8 cellular contexts compared by ENCODE assay signal in the genomic region with DNA sequence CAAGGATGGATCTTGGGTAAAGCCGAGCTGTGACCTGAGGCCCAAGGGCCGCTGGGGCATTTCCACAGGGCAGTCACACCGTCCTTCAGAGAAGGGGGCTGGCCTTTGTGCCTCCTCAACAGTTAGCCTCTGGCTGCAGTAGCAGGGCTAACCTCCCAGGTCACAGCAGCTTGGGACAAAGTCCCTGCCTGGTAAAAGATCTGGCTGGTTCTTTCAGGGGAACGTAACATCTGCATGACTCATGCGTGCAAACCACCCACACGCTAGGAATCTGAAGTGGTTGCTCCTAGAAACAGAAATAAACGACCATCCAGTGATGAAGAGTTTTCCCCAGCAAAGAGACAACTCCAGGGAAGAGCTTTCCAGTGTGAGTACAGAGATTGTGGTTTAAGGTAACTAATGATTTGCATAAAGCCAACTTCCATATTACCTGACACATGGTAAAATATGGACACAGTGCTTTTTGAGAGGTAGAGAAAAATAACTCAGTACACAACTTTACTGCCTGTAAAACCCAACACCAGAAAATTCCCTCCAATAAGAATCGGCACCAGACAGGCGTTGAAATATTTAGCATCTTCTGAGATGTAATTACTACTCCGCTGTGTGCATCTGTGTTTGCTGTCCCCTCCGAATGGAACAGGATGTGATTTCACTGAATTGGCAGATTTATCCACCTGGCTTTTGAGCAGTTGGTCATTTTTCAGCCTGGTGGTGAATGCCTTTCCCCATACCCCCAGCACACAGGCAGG.
A peak's percentile ranks its signal among the peaks of the same experiment; 100 is the strongest.
DNase-seq lines count a peak whose midpoint lies in the region; ATAC-seq, FAIRE-seq and TF ChIP-seq lines count a peak whose summit lies in the region.

No MANE protein-coding gene starts in this region.

- H3K4me2 ChIP-seq in GM12878 (ENCODE audit: control insufficient read depth, insufficient read depth) = peak overlapping the region; percentile 24

- TF ChIP-seq POLR2A in GM12878 (IDR thresholded peaks at IDR 0.05; ENCODE audit: low read depth, low read length) = no peak

- FAIRE-seq in GM12878 (lab: Jason Lieb, UNC) = peak; percentile 66

- H3K4me1 ChIP-seq in GM12878 (ENCODE audit: control insufficient read depth, insufficient read depth, low read length) = peaks cover 41% of the 10 kb centered on the region
- H3K4me1 ChIP-seq in tibial artery = peaks cover 0 to 37% (median 26%) of the 10 kb centered on the region in 4 donors

- peak overlapping the region; percentile 45 for H2AFZ ChIP-seq in GM12878 (ENCODE audit: control insufficient read depth, low read depth, low read length)

- POLR2A ChIA-PET in GM12878 (lab: Charles Lee) = interaction anchor here (0.5 to 2.2 kb wide), 4 partner anchors 11 to 120 kb away, joined by 3 to 7 read pairs (median 5); no protein-coding TSS in a partner anchor

- CTCF ChIA-PET in GM12878 (lab: Yijun Ruan, JAX) = interaction anchor here (1.4 kb wide), 3 partner anchors 24 to 101 kb away, joined by 3 read pairs; no protein-coding TSS in a partner anchor

- TF ChIP-seq CTCF in GM12865 (IDR thresholded peaks at IDR 0.05; ENCODE audit: insufficient read depth, low read depth, low read length, missing control alignments) = no peak
- TF ChIP-seq CTCF in GM12878 (IDR thresholded peaks at IDR 0.05 in 2 of 3, conservative IDR thresholded peaks at IDR 0.05 in 1 of 3; ENCODE audit: control insufficient read depth in 2 of 3, extremely low read depth in 1 of 3, insufficient read depth in 1 of 3, low read depth in 3 of 3, low read length in 3 of 3) = no peak
- TF ChIP-seq CTCF in tibial artery (IDR thresholded peaks at IDR 0.05) = no peak

- no peaks in the 10 kb centered on the region for H4K20me1 ChIP-seq in GM12878 (ENCODE audit: control insufficient read depth, insufficient read depth)

- DNase-seq in GM12865 (ENCODE audit: low read depth) (peak; percentile 64), NCI-H146 (lab: John Stamatoyannopoulos, UW) (peak; percentile 79), GM12878 (ENCODE audit: low read depth, low spot score) (no peak), kidney tubule cell (ENCODE audit: low spot score) (peak; percentile 97), tibial artery (peak; percentile 32 to 79), NCI-H128 (lab: John Stamatoyannopoulos, UW; ENCODE audit: unreplicated experiment) (no peak)

- RAD21 ChIA-PET in GM12878 (lab: Charles Lee; ENCODE audit: unreplicated experiment) = interaction anchor here (0.9 to 4.6 kb wide), 8 partner anchors 24 to 138 kb away, joined by 3 to 31 read pairs (median 5); partner anchors contain the start of gene ADRB1

- no TSS peak for BruUV-seq in GM12878 (replicated peaks; lab: Mats Ljungman, UMichigan)

- no peak for TF ChIP-seq EP300 in GM12878 (IDR thresholded peaks at IDR 0.05; ENCODE audit: borderline replicate concordance in 1 of 2, control insufficient read depth in 1 of 2, low read depth in 2 of 2, low read length in 2 of 2)

- SMC1A ChIA-PET in GM12878 (lab: Charles Lee; ENCODE audit: uncharacterized antibody, unreplicated experiment) = interaction anchor here (1.0 to 4.3 kb wide), 9 partner anchors 12 to 109 kb away, joined by 3 to 32 read pairs (median 4); no protein-coding TSS in a partner anchor

- H3K36me3 ChIP-seq in GM12878 (ENCODE audit: control insufficient read depth in 2 of 2, insufficient read depth in 2 of 2, low read length in 1 of 2) (no peaks in the 10 kb centered on the region), tibial artery (no peaks in the 10 kb centered on the region)

- intact Hi-C loops in GM12878 (cut with micrococcal nuclease; ENCODE audit: unreplicated experiment) (loop anchor here (2.0 kb wide), 1 partner anchor 66 kb away; no protein-coding TSS in a partner anchor), tibial artery (cut with DNase I; ENCODE audit: low total_unique reads) (no loop called here)

- TF ChIP-seq RAD21 in GM12878 (IDR thresholded peaks at IDR 0.05; ENCODE audit: insufficient read depth, low read depth, low read length) = no peak

- H3K9me3 ChIP-seq in GM12878 (replicated peaks; ENCODE audit: control insufficient read depth, insufficient read depth, low read length) (peaks cover 4% of the 10 kb centered on the region; the same call in 2 of the 3 replicates), tibial artery (no peaks in the 10 kb centered on the region)

- in situ Hi-C loops in GM12878 (cut with MboI) = no loop called here

- H3K27ac ChIP-seq in GM12878 (ENCODE audit: control insufficient read depth, insufficient read depth) = peak overlapping the region; percentile 87
- H3K27ac ChIP-seq in tibial artery = peak overlapping the region; percentile 76 to 84

- no peaks in the 10 kb centered on the region for H3K27me3 ChIP-seq in GM12878 (replicated peaks in 1 of 2; ENCODE audit: control insufficient read depth in 2 of 2, insufficient read depth in 2 of 2, low read length in 1 of 2)
- H3K27me3 ChIP-seq in tibial artery = no peaks in the 10 kb centered on the region

- WGBS in GM12878 (ENCODE audit: insufficient coverage, insufficient replicate concordance, low lambda C conversion rate, missing lambda C conversion rate) = 77% methylated on average over 11 of the region's 11 CpGs

- H3K9ac ChIP-seq in GM12878 (ENCODE audit: control insufficient read depth, insufficient read depth, low read length) = peak overlapping the region; percentile 36; the same call in 1 of the 2 replicates

- H3K4me3 ChIP-seq in GM12865 (ENCODE audit: low read depth, low read length) (peak overlapping the region; percentile 14), GM12878 (no peak overlapping the region), tibial artery (no peak overlapping the region)

- ATAC-seq in GM12878 (0 out of 3 replicates have a peak, but pooled peaks have one; percentile 3), HG03469 (IDR thresholded peaks at IDR 0.05; ENCODE audit: unreplicated experiment) (no peak), HG03565 (IDR thresholded peaks at IDR 0.05; ENCODE audit: unreplicated experiment) (no peak)

- H3K79me2 ChIP-seq in GM12878 (ENCODE audit: control insufficient read depth, insufficient read depth, low read length) = no peaks in the 10 kb centered on the region

TF ChIP-seq in GM12878, 131 proteins besides CTCF, POLR2A, EP300 and RAD21:
- TF ChIP-seq EED (IDR thresholded peaks at IDR 0.05; ENCODE audit: low read depth) = peak; percentile 27; the same call in 1 of the 2 replicates
- 0 out of 2 replicates have a peak, but pooled peaks have one; percentile 16 for TF ChIP-seq TCF3 (IDR thresholded peaks at IDR 0.05; ENCODE audit: borderline replicate concordance, insufficient read depth, low read depth, low read length)
- no peak for TF ChIP-seq ELK1 (IDR thresholded peaks at IDR 0.05; ENCODE audit: low read depth, low read length)
- TF ChIP-seq, protein P1, sequence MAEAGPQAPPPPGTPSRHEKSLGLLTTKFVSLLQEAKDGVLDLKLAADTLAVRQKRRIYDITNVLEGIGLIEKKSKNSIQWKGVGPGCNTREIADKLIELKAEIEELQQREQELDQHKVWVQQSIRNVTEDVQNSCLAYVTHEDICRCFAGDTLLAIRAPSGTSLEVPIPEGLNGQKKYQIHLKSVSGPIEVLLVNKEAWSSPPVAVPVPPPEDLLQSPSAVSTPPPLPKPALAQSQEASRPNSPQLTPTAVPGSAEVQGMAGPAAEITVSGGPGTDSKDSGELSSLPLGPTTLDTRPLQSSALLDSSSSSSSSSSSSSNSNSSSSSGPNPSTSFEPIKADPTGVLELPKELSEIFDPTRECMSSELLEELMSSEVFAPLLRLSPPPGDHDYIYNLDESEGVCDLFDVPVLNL (IDR thresholded peaks at IDR 0.05; ENCODE audit: low read depth, low read length) = no peak
- no peak for TF ChIP-seq SMAD5 (IDR thresholded peaks at IDR 0.05; ENCODE audit: low read depth)
- no peak for TF ChIP-seq JUND (IDR thresholded peaks at IDR 0.05; ENCODE audit: low read depth, low read length)
- TF ChIP-seq CREM (IDR thresholded peaks at IDR 0.05; ENCODE audit: low read depth) = peak; percentile 29; the same call in 1 of the 2 replicates
- no peak for TF ChIP-seq NR2C1 (IDR thresholded peaks at IDR 0.05)
- peak in 1 of 2 experiments; percentile 38; a peak in 1 of 3 replicates for TF ChIP-seq EGR1 (IDR thresholded peaks at IDR 0.05; ENCODE audit: borderline replicate concordance in 1 of 2, low read depth in 2 of 2, low read length in 2 of 2)
- TF ChIP-seq IKZF2 (IDR thresholded peaks at IDR 0.05) = no peak; a peak in 1 of 4 replicates
- peak; percentile 40; the same call in 1 of the 2 replicates for TF ChIP-seq FOXM1 (IDR thresholded peaks at IDR 0.05; ENCODE audit: low read depth, low read length)
- TF ChIP-seq JUNB (IDR thresholded peaks at IDR 0.05) = peak; percentile 13; the same call in 1 of the 2 replicates
- TF ChIP-seq TBL1XR1 (IDR thresholded peaks at IDR 0.05; ENCODE audit: low read depth, low read length) = no peak
- no peak; the same call in 1 of the 2 replicates for TF ChIP-seq PML (IDR thresholded peaks at IDR 0.05; ENCODE audit: low read length)
- peak; percentile 71 for TF ChIP-seq GABPA (IDR thresholded peaks at IDR 0.05; ENCODE audit: low read depth)
- no peak for TF ChIP-seq STAT1 (conservative IDR thresholded peaks at IDR 0.05)
- peak; percentile 64 for TF ChIP-seq RUNX3 (IDR thresholded peaks at IDR 0.05; ENCODE audit: low read length)
- peak; percentile 42 for TF ChIP-seq IKZF1 (conservative IDR thresholded peaks at IDR 0.05)
- TF ChIP-seq ZSCAN29 (IDR thresholded peaks at IDR 0.05) = no peak
- TF ChIP-seq RBBP5 (conservative IDR thresholded peaks at IDR 0.05) = no peak
- peak; percentile 16; the same call in 1 of the 2 replicates for TF ChIP-seq ZBED1 (IDR thresholded peaks at IDR 0.05; ENCODE audit: borderline replicate concordance)
- no peak for TF ChIP-seq KLF5 (IDR thresholded peaks at IDR 0.05; ENCODE audit: partially characterized antibody)
- TF ChIP-seq FOXK2 (IDR thresholded peaks at IDR 0.05) = no peak
- 0 out of 2 replicates have a peak, but pooled peaks have one; percentile 3 for TF ChIP-seq MTA3 (IDR thresholded peaks at IDR 0.05; ENCODE audit: borderline replicate concordance, low read length)

Comparison
In these comparisons a context has a peak if more than half of its experiments do, and no peak if none do; other contexts are left out.
1. DNase-seq: peak in GM12865 (single experiment), NCI-H146 (single experiment), kidney tubule cell (single experiment) and tibial artery (2 of 2); none in GM12878 (single experiment) and NCI-H128 (single experiment).